ENCODE assay signal across 11 cellular contexts in the genomic region with DNA sequence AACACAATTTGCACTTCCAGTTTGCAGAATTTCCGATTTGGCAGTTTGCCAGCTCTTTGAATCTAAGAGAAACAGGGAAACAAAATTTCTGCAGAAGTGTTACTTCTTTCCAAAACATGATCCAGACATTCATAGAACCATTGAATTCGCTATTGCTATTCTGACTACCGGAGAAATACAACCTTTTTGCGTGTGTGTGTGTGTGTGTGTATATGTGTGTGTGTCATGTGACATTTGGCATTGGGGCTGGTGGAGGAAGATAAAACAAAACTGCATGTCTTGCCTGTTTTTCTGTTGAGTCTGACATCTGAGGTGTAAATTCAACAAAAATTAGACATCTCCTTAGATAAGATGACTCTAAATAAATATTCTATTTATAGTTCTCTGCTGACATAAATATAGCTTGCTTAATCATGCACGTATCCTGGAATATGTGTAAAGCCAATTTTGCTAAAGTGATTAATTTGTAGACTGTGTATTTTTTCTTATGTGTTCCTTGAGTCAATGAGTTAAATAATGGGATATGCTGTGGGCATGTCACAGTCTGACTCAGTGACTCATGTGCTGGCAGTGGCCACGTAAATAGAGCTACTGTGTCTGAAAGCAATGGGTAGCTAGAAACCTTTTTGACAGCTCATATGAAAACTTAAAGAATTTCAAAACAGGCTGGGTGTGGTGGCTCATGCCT.
DNase-seq lines count a peak whose midpoint lies in the region; ATAC-seq, FAIRE-seq and TF ChIP-seq lines count a peak whose summit lies in the region.
"Had no signal": no experiment of that assay in that cellular context is flagged by ENCODE, and none has a peak within 500 bp of the region (broad histone marks: within the 10 kb centered on the region; RNA-seq: fewer than 3 reads in every experiment).

No MANE protein-coding gene starts in this region.

- peaks cover 6% of the 10 kb centered on the region for H3K4me1 ChIP-seq in astrocyte (ENCODE audit: insufficient read depth, low read length)
- no peaks in the 10 kb centered on the region for H3K4me1 ChIP-seq in mesendoderm (ENCODE audit: control insufficient read depth, low read depth, low read length)

- H3K27me3 ChIP-seq in astrocyte (ENCODE audit: insufficient read depth, low read length): no peaks in the 10 kb centered on the region
- H3K27me3 ChIP-seq in mesendoderm (ENCODE audit: insufficient read depth, low read length, poor library complexity): no peaks in the 10 kb centered on the region
- H3K27me3 ChIP-seq: heart right ventricle, tibial nerve had no signal

- no peaks in the 10 kb centered on the region for H3K36me3 Mint-ChIP-seq in astrocyte (ENCODE audit: low read depth, unreplicated experiment)

- H2BK5ac ChIP-seq in mesendoderm (ENCODE audit: low read length): no peak overlapping the region

- peak; percentile 77 for DNase-seq in Caki2 (ENCODE audit: low read depth)
- DNase-seq in LNCaP clone FGC (ENCODE audit: low read depth): peak; percentile 10
- DNase-seq in astrocyte (ENCODE audit: low read depth): peak; percentile 85
- no peak for DNase-seq in mesendoderm
- no peak for DNase-seq in central memory CD4-positive, alpha-beta T cell
- no peak for DNase-seq in iPS-NIHi7 (ENCODE audit: extremely low spot score)

- TF ChIP-seq CTCF in LNCaP clone FGC (IDR thresholded peaks at IDR 0.05; ENCODE audit: control insufficient read depth, extremely low read depth, insufficient read depth) (no peak), astrocyte (IDR thresholded peaks at IDR 0.05; ENCODE audit: insufficient read depth, low read depth, low read length) (no peak)

- H4K20me1 ChIP-seq in astrocyte (ENCODE audit: insufficient read depth, low read length): no peaks in the 10 kb centered on the region

- H3K4me3 ChIP-seq in LNCaP clone FGC (ENCODE audit: low read depth, low read length) (no peak overlapping the region), astrocyte (ENCODE audit: insufficient read depth, low read depth, low read length) (no peak overlapping the region), mesendoderm (ENCODE audit: low read length) (no peak overlapping the region)
- H3K4me3 ChIP-seq: heart right ventricle, tibial nerve had no signal

- H3K9me3 Mint-ChIP-seq in astrocyte (ENCODE audit: unreplicated experiment): no peaks in the 10 kb centered on the region

- FAIRE-seq in astrocyte (lab: Jason Lieb, UNC): peak; percentile 77

- H2BK15ac ChIP-seq in mesendoderm (replicated peaks; ENCODE audit: low read depth): no peak overlapping the region

- H3K27ac ChIP-seq in astrocyte (ENCODE audit: low read depth, low read length) (no peak overlapping the region), mesendoderm (ENCODE audit: low read depth, low read length) (no peak overlapping the region)
- H3K27ac ChIP-seq: heart right ventricle, tibial nerve had no signal

- peak overlapping the region; percentile 40 for H3K4me2 ChIP-seq in astrocyte (ENCODE audit: low read length)
- no peak overlapping the region for H3K4me2 ChIP-seq in mesendoderm (ENCODE audit: low read length)

- ATAC-seq in GM21529 (IDR thresholded peaks at IDR 0.05; ENCODE audit: unreplicated experiment) (peak; percentile 63), GM21515 (IDR thresholded peaks at IDR 0.05; ENCODE audit: unreplicated experiment) (no peak)

- WGBS in mesendoderm (ENCODE audit: extremely low coverage, insufficient coverage, low lambda C conversion rate): no CpG with 5 or more reads among the region's 6 CpGs

- H3K4me1 Mint-ChIP-seq in astrocyte (ENCODE audit: low read depth, unreplicated experiment): peaks cover 10% of the 10 kb centered on the region

- no peak overlapping the region for H3K23ac ChIP-seq in mesendoderm (ENCODE audit: low read length)

- peak overlapping the region; percentile 78 for H3K27ac Mint-ChIP-seq in astrocyte (ENCODE audit: unreplicated experiment)
- H3K27ac Mint-ChIP-seq: IgD-negative memory B cell had no signal

- H3K27me3 Mint-ChIP-seq in astrocyte (ENCODE audit: low read depth, unreplicated experiment): no peaks in the 10 kb centered on the region

- H3K79me1 ChIP-seq in mesendoderm (ENCODE audit: low read length): no peaks in the 10 kb centered on the region

- H3K56ac ChIP-seq in mesendoderm (ENCODE audit: low read length): no peak overlapping the region

- H2BK120ac ChIP-seq in mesendoderm (ENCODE audit: low read depth, low read length): peak overlapping the region; percentile 61

- H3K18ac ChIP-seq in mesendoderm (ENCODE audit: low read length): peak overlapping the region; percentile 51

- no peak overlapping the region for H2AK5ac ChIP-seq in mesendoderm (ENCODE audit: low read length)

- in situ Hi-C loops in Caki2 (cut with HindIII; ENCODE audit: low pct_unique_long_range_greater_than_20kb, low sequenced_read_pairs): no loop called here

- no peak overlapping the region for H2AFZ ChIP-seq in astrocyte (ENCODE audit: low read depth, low read length)

- no peak overlapping the region for H4K8ac ChIP-seq in mesendoderm (ENCODE audit: low read depth, low read length)

- H3K36me3 ChIP-seq in astrocyte (ENCODE audit: insufficient read depth, low read length) (no peaks in the 10 kb centered on the region), mesendoderm (ENCODE audit: control insufficient read depth, insufficient read depth, low read length) (no peaks in the 10 kb centered on the region)
- H3K36me3 ChIP-seq: heart right ventricle, tibial nerve had no signal

- no peak overlapping the region for H4K5ac ChIP-seq in mesendoderm (ENCODE audit: low read length)

- H3K9ac ChIP-seq in astrocyte (ENCODE audit: low read length) (no peak overlapping the region), mesendoderm (ENCODE audit: low read length) (no peak overlapping the region)

- no peaks in the 10 kb centered on the region for H3K9me3 ChIP-seq in astrocyte (ENCODE audit: insufficient read depth, low read depth, low read length)
- H3K9me3 ChIP-seq: heart right ventricle, tibial nerve had no signal

- H3K79me2 ChIP-seq in astrocyte (ENCODE audit: insufficient read depth, low read length) (no peaks in the 10 kb centered on the region), mesendoderm (ENCODE audit: control insufficient read depth, insufficient read depth, low read length) (no peaks in the 10 kb centered on the region)

- H3K4me3 Mint-ChIP-seq in astrocyte (ENCODE audit: unreplicated experiment): no peak overlapping the region

- no peak overlapping the region for H3K4ac ChIP-seq in mesendoderm (ENCODE audit: low read depth, low read length)

Comparison
In these comparisons a context has a peak if more than half of its experiments do, and no peak if none do; other contexts are left out.
1. DNase-seq: peak in Caki2 (single experiment), LNCaP clone FGC (single experiment) and astrocyte (single experiment); none in mesendoderm (single experiment), central memory CD4-positive, alpha-beta T cell (single experiment) and iPS-NIHi7 (single experiment).